In genomic region chr2:203908344-203909185, GRCh38 we compare ENCODE assay signal across 1 cellular context.
TF ChIP-seq lines count a peak whose summit lies in the region.

No MANE protein-coding gene starts in this region.

TF ChIP-seq in IMR-90, 13 proteins besides CTCF, POLR2A, EP300 and RAD21 (continued from another document):
- no peak for TF ChIP-seq USF2 (IDR thresholded peaks at IDR 0.05; ENCODE audit: low read depth, low read length)
- TF ChIP-seq NFE2L2 (IDR thresholded peaks at IDR 0.05; ENCODE audit: low read depth, low read length): no peak
- no peak for TF ChIP-seq CEBPB (IDR thresholded peaks at IDR 0.05; ENCODE audit: low read depth, low read length)
- no peak for TF ChIP-seq MXI1 (IDR thresholded peaks at IDR 0.05; ENCODE audit: borderline replicate concordance, low read depth, low read length)
- TF ChIP-seq, protein P1, sequence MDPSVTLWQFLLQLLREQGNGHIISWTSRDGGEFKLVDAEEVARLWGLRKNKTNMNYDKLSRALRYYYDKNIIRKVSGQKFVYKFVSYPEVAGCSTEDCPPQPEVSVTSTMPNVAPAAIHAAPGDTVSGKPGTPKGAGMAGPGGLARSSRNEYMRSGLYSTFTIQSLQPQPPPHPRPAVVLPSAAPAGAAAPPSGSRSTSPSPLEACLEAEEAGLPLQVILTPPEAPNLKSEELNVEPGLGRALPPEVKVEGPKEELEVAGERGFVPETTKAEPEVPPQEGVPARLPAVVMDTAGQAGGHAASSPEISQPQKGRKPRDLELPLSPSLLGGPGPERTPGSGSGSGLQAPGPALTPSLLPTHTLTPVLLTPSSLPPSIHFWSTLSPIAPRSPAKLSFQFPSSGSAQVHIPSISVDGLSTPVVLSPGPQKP (IDR thresholded peaks at IDR 0.05; ENCODE audit: borderline replicate concordance, low read depth, low read length): no peak
- TF ChIP-seq MAFK (IDR thresholded peaks at IDR 0.05; ENCODE audit: low read depth, low read length): no peak
TF ChIP-seq in IMR-90: peak in this region for 0.
